In genomic region chr17:29565643-29566472, GRCh38 we compare ENCODE assay signal across 1 cellular context.
TF ChIP-seq lines count a peak whose summit lies in the region.

No MANE protein-coding gene starts in this region.

TF ChIP-seq in HepG2, 621 proteins besides CTCF, POLR2A, EP300 and RAD21 (continued from another document and continues in another):
- TF ChIP-seq REST (IDR thresholded peaks at IDR 0.05; ENCODE audit: borderline replicate concordance in 1 of 2, low read depth in 1 of 2, low read length in 2 of 2) (no peak), LBX2 (CRISPR knock-in tag; IDR thresholded peaks at IDR 0.05; ENCODE audit: borderline replicate concordance) (no peak), ARID5B (CRISPR knock-in tag; IDR thresholded peaks at IDR 0.05) (no peak), ZNF44 (CRISPR knock-in tag; IDR thresholded peaks at IDR 0.05) (no peak), GPBP1L1 (CRISPR knock-in tag; IDR thresholded peaks at IDR 0.05) (no peak), ZKSCAN8 (CRISPR knock-in tag; IDR thresholded peaks at IDR 0.05; ENCODE audit: borderline replicate concordance) (no peak), ATM (IDR thresholded peaks at IDR 0.05; ENCODE audit: borderline replicate concordance) (no peak), NR2F1 (CRISPR knock-in tag; IDR thresholded peaks at IDR 0.05) (no peak), ZNF891 (CRISPR knock-in tag; IDR thresholded peaks at IDR 0.05) (no peak; the same call in 1 of the 2 replicates), AKNA (CRISPR knock-in tag; IDR thresholded peaks at IDR 0.05; ENCODE audit: borderline replicate concordance) (no peak), SUZ12 (IDR thresholded peaks at IDR 0.05; ENCODE audit: low read depth, low read length) (no peak), E2F2 (CRISPR knock-in tag; IDR thresholded peaks at IDR 0.05; ENCODE audit: borderline replicate concordance) (no peak), ZNF674 (CRISPR knock-in tag; IDR thresholded peaks at IDR 0.05; ENCODE audit: low read depth) (no peak), ZNF224 (CRISPR knock-in tag; IDR thresholded peaks at IDR 0.05) (no peak), ZKSCAN5 (CRISPR knock-in tag; IDR thresholded peaks at IDR 0.05) (no peak), BHLHE40 (IDR thresholded peaks at IDR 0.05; ENCODE audit: low read length) (no peak), ZNF782 (CRISPR knock-in tag; IDR thresholded peaks at IDR 0.05; ENCODE audit: borderline replicate concordance) (no peak), ZNF335 (CRISPR knock-in tag; IDR thresholded peaks at IDR 0.05) (no peak), DR1 (CRISPR knock-in tag; IDR thresholded peaks at IDR 0.05) (peak; percentile 42; the same call in 1 of the 2 replicates), NR1H2 (CRISPR knock-in tag; IDR thresholded peaks at IDR 0.05; ENCODE audit: borderline replicate concordance, low read depth) (0 out of 2 replicates have a peak, but pooled peaks have one; percentile 7), FOSL2 (CRISPR knock-in tag; IDR thresholded peaks at IDR 0.05) (no peak), ZNF780A (CRISPR knock-in tag; IDR thresholded peaks at IDR 0.05) (no peak), ZNF749 (CRISPR knock-in tag; IDR thresholded peaks at IDR 0.05; ENCODE audit: borderline replicate concordance) (no peak), ZFP91 (CRISPR knock-in tag; IDR thresholded peaks at IDR 0.05; ENCODE audit: borderline replicate concordance) (peak; percentile 75; the same call in 1 of the 2 replicates), MEIS2 (CRISPR knock-in tag; IDR thresholded peaks at IDR 0.05) (no peak), ZNF75D (CRISPR knock-in tag; IDR thresholded peaks at IDR 0.05; ENCODE audit: borderline replicate concordance) (no peak), TBX3 (IDR thresholded peaks at IDR 0.05; ENCODE audit: borderline replicate concordance) (no peak), MYPOP (CRISPR knock-in tag; IDR thresholded peaks at IDR 0.05) (peak; percentile 55; the same call in 1 of the 2 replicates), ZNF574 (CRISPR knock-in tag; IDR thresholded peaks at IDR 0.05) (no peak), PHF5A (CRISPR knock-in tag; IDR thresholded peaks at IDR 0.05; ENCODE audit: low read depth, unreplicated experiment) (no peak), ARNT2 (CRISPR knock-in tag; IDR thresholded peaks at IDR 0.05; ENCODE audit: low read depth) (peak; percentile 58; the same call in 1 of the 2 replicates), ZNF772 (CRISPR knock-in tag; IDR thresholded peaks at IDR 0.05) (peak; percentile 49; the same call in 1 of the 2 replicates), RARG (CRISPR knock-in tag; IDR thresholded peaks at IDR 0.05; ENCODE audit: low read depth) (no peak), ZNF788 (CRISPR knock-in tag; IDR thresholded peaks at IDR 0.05; ENCODE audit: borderline replicate concordance) (no peak), RFX3 (CRISPR knock-in tag; IDR thresholded peaks at IDR 0.05) (no peak), SYNCRIP (IDR thresholded peaks at IDR 0.05; ENCODE audit: insufficient read depth, low read depth, low read length) (no peak), CREBL2 (CRISPR knock-in tag; IDR thresholded peaks at IDR 0.05; ENCODE audit: borderline replicate concordance) (no peak)
